Comparison of ENCODE assay signal across 10 cellular contexts in the genomic region with DNA sequence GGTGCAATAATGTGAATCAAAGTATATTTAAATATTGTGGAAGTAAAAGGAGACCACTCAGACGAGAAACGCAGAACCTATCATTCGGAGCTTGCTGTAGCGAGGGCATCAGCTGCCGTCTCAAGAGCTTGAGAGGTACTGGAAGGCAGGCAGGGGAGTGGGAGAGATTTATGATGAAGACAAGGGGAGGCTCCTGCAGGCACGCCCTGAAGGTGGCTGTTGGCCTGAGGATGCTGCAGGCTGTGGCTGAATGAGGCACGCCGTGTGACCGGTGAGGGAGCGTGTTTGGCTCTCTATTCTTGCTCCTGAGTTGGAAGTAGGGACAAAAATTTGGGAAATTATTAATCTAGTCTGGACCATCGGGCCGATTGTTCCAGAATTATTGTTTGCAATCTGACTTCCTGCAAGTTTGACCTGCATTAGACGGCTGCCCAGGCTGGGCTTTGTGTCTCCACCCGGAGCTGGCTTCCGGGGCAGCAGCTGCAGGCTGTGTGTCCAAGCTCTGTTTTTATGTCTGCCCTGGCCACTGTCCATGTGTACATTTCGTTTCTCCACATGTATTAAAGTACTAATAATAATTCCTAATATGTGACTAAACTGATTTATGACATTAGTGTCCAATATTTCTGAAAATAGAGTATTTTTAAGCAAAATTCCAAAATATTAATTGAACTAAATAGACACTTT.
A peak's percentile ranks its signal among the peaks of the same experiment; 100 is the strongest.
DNase-seq lines count a peak whose midpoint lies in the region; ATAC-seq and TF ChIP-seq lines count a peak whose summit lies in the region.
"Had no signal": no experiment of that assay in that cellular context is flagged by ENCODE, and none has a peak within 500 bp of the region (broad histone marks: within the 10 kb centered on the region; RNA-seq: fewer than 3 reads in every experiment).

No MANE protein-coding gene starts in this region.

- H3K9me3 ChIP-seq in colonic mucosa: no peaks in the 10 kb centered on the region
- H3K9me3 ChIP-seq in right lobe of liver: no peaks in the 10 kb centered on the region
- peaks cover 0 to 10% (median 0%) of the 10 kb centered on the region in 8 donors for H3K9me3 ChIP-seq in spleen

- TF ChIP-seq CTCF in colonic mucosa (IDR thresholded peaks at IDR 0.05) (no peak), right lobe of liver (IDR thresholded peaks at IDR 0.05) (no peak), spleen (IDR thresholded peaks at IDR 0.05 in 8 of 11, conservative IDR thresholded peaks at IDR 0.05 in 3 of 11) (no peak)

- H3K27ac ChIP-seq in colonic mucosa: peak overlapping the region; percentile 79
- H3K27ac ChIP-seq in right lobe of liver: peak overlapping the region in 2 of 3 donors; percentile 33
- peak overlapping the region; percentile 20 to 85 (median 80) for H3K27ac ChIP-seq in spleen

- no peak overlapping the region for H3K4me3 ChIP-seq in colonic mucosa
- H3K4me3 ChIP-seq in right lobe of liver: no peak overlapping the region
- H3K4me3 ChIP-seq in spleen: no peak overlapping the region

- no peaks in the 10 kb centered on the region for H3K4me1 ChIP-seq in colonic mucosa
- no peaks in the 10 kb centered on the region for H3K4me1 ChIP-seq in right lobe of liver
- H3K4me1 ChIP-seq in spleen: peaks cover 0 to 23% (median 12%) of the 10 kb centered on the region in 6 donors

- H3K9ac ChIP-seq in colonic mucosa (ENCODE audit: low read depth in 2 of 2, low read length in 2 of 2): no peak overlapping the region

- TF ChIP-seq POLR2A in right lobe of liver (IDR thresholded peaks at IDR 0.05) (no peak), spleen (IDR thresholded peaks at IDR 0.05) (no peak)

- H3K27me3 ChIP-seq in colonic mucosa (no peaks in the 10 kb centered on the region), right lobe of liver (no peaks in the 10 kb centered on the region), spleen (replicated peaks in 1 of 7) (no peaks in the 10 kb centered on the region)

- peak; percentile 36 to 74 (median 62) for ATAC-seq in right lobe of liver
- no peak for ATAC-seq in HG03139 (IDR thresholded peaks at IDR 0.05; ENCODE audit: unreplicated experiment)

- intact Hi-C loops in colonic mucosa (cut with DNase I) (no loop called here), right lobe of liver (cut with DNase I) (no loop called here), spleen (cut with DNase I; ENCODE audit: low total_unique reads) (no loop called here)

- DNase-seq in NCI-H1092 (lab: John Stamatoyannopoulos, UW) (peak; percentile 60), colonic mucosa (no peak), right lobe of liver (peak in 1 of 3 donors; percentile 31), spleen (peak; percentile 80), islet precursor cell (no peak), NCI-H1105 (lab: John Stamatoyannopoulos, UW) (no peak)
- DNase-seq in activated naive CD4-positive, alpha-beta T cell treated with anti-CD3 and anti-CD28 coated beads, Interleukin-2, amount 50 U/mL, for 16 hours: no peak
- DNase-seq: NCI-H2081 treated with DMSO at 0.1 percent for 48 hours; stimulated activated CD4-positive, alpha-beta T cell treated with anti-CD3 and anti-CD28 coated beads, Interleukin-4, amount 100 ng/mL, for 4 hours had no signal

- 69% methylated on average over 12 of the region's 16 CpGs for WGBS in right lobe of liver (ENCODE audit: insufficient coverage, low coverage, low lambda C conversion rate, missing lambda C conversion rate)
- WGBS in spleen, 5 donors: 56 to 77% (median 64%) methylated on average over 16 of the region's 16 CpGs

- H3K36me3 ChIP-seq in colonic mucosa: no peaks in the 10 kb centered on the region
- H3K36me3 ChIP-seq in right lobe of liver: no peaks in the 10 kb centered on the region
- no peaks in the 10 kb centered on the region for H3K36me3 ChIP-seq in spleen

Comparison
In these comparisons a context has a peak if more than half of its experiments do, and no peak if none do; other contexts are left out.
1. DNase-seq: peak in NCI-H1092 (single experiment) and spleen (single experiment); none in colonic mucosa (single experiment), activated naive CD4-positive, alpha-beta T cell treated with anti-CD3 and anti-CD28 coated beads, Interleukin-2, amount 50 U/mL, for 16 hours (single experiment), islet precursor cell (single experiment) and NCI-H1105 (single experiment).
2. Peak in every context shown above with its lines, with median percentiles within 50 percentile points of each other: H3K27ac ChIP-seq.